37 cellular contexts compared by ENCODE assay signal in the genomic region with DNA sequence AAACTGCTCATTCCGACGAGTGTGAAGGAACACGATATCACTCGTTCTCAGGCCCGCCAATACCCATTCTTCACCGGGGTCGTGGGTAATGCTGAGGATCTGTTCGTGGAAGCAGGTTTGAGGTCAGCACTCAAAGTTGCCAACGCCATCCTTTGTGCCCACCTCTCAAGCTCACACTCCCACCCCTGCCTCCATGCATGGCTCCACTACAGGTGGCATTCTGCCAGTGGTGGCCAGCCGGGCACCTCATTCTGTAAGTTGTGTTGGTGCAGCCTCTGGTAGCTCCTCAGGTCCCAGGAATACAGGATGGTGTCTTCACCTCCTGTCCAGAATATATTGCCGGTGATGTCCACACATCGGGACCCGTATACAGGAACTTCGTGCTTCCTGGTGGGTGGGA. TPM values are rescaled to one million over a fixed set of nuclear protein-coding genes. Genes with fewer than 3 reads are reported as not detected.
"Had no signal": no experiment of that assay in that cellular context is flagged by ENCODE, and none has a peak within 500 bp of the region (broad histone marks: within the 10 kb centered on the region; RNA-seq: fewer than 3 reads in every experiment).

No MANE protein-coding gene starts in this region.

- H3K4me2 ChIP-seq: neural progenitor cell, smooth muscle cell had no signal

- H3K27me3 ChIP-seq: uterus had no signal

- H3K27ac ChIP-seq: heart left ventricle, left lung, lower lobe of right lung, neural progenitor cell, neutrophil, prostate gland, suprapubic skin, tibial nerve, uterus had no signal

- H3K4me3 ChIP-seq: heart left ventricle, left lung, lower lobe of right lung, neural progenitor cell, prostate gland, smooth muscle cell, suprapubic skin, tibial nerve, uterus had no signal

- FAIRE-seq: islet of Langerhans, kidney had no signal

- H2AFZ ChIP-seq: neural progenitor cell had no signal

- DNase-seq: heart left ventricle; hypothalamus; immature natural killer cell; kidney; left colon; left lung; lower lobe of right lung; mammary epithelial cell; mesenchymal stem cell; naive B cell; natural killer cell; nephron progenitor cell; occipital lobe; retina; right cardiac atrium; stimulated activated CD4-positive, alpha-beta T cell treated with anti-CD3 and anti-CD28 coated beads, Interleukin-12 subunit alpha, Interleukin-12 subunit beta, amount 100 ng/mL, for 4 hours; stimulated activated CD4-positive, alpha-beta T cell treated with anti-CD3 and anti-CD28 coated beads, Interleukin-15, amount 100 ng/mL, for 24 hours; stimulated activated CD4-positive, alpha-beta T cell treated with anti-CD3 and anti-CD28 coated beads, Interleukin-2, amount 100 ng/mL, for 24 hours; stimulated activated CD4-positive, alpha-beta T cell treated with anti-CD3 and anti-CD28 coated beads, Interleukin-4, amount 100 ng/mL, for 1 hour; stimulated activated naive B cell treated with anti-CD40 and anti-IgM and Interleukin-4, amounts not matched to agents 10 μg/mL and 1 μg/mL and 100 μg/mL, for 72 hours; stimulated activated naive CD8-positive, alpha-beta T cell treated with anti-CD3 and anti-CD28 coated beads, Interleukin-15, Interleukin-2, amounts not matched to agents 100 U/mL and 50 U/mL, for 24 hours; uterus had no signal

- H3K9ac ChIP-seq: neural progenitor cell had no signal

- H3K9me3 ChIP-seq: left lung, lower lobe of right lung, neutrophil, prostate gland, suprapubic skin, uterus had no signal

- ATAC-seq: heart left ventricle; left colon; left lung; natural killer cell; right cardiac atrium; sciatic nerve; stimulated activated naive B cell treated with anti-CD40 and anti-IgM and Interleukin-4, amounts not matched to agents 10 μg/mL and 1 μg/mL and 100 μg/mL, for 72 hours; stimulated activated naive CD8-positive, alpha-beta T cell treated with anti-CD3 and anti-CD28 coated beads, Interleukin-15, Interleukin-2, amounts not matched to agents 100 U/mL and 50 U/mL, for 24 hours had no signal

- H3K36me3 ChIP-seq: heart left ventricle, left lung, lower lobe of right lung, neural progenitor cell, neutrophil, prostate gland, suprapubic skin, tibial nerve, uterus had no signal

- H3K4me1 ChIP-seq: left lung, lower lobe of right lung, neural progenitor cell, prostate gland, suprapubic skin, tibial nerve, uterus had no signal

RNA-seq across cellular contexts. Expression of gene TLE7, which starts 10.7 kb away (rescaled TPM):
- total RNA-seq: heart left ventricle, kidney, left colon, left lung, liver, lower lobe of right lung, mammary epithelial cell, mesothelial cell of epicardium, mononuclear cell, natural killer cell, occipital lobe, osteocyte, right cardiac atrium, sciatic nerve, smooth muscle cell, subcutaneous adipose tissue, suprapubic skin, tibial nerve, ureter, uterus had no signal
- polyA plus RNA-seq: heart left ventricle, immature natural killer cell, liver, mammary epithelial cell, right cardiac atrium, smooth muscle cell, thymus had no signal
